In the genomic region with DNA sequence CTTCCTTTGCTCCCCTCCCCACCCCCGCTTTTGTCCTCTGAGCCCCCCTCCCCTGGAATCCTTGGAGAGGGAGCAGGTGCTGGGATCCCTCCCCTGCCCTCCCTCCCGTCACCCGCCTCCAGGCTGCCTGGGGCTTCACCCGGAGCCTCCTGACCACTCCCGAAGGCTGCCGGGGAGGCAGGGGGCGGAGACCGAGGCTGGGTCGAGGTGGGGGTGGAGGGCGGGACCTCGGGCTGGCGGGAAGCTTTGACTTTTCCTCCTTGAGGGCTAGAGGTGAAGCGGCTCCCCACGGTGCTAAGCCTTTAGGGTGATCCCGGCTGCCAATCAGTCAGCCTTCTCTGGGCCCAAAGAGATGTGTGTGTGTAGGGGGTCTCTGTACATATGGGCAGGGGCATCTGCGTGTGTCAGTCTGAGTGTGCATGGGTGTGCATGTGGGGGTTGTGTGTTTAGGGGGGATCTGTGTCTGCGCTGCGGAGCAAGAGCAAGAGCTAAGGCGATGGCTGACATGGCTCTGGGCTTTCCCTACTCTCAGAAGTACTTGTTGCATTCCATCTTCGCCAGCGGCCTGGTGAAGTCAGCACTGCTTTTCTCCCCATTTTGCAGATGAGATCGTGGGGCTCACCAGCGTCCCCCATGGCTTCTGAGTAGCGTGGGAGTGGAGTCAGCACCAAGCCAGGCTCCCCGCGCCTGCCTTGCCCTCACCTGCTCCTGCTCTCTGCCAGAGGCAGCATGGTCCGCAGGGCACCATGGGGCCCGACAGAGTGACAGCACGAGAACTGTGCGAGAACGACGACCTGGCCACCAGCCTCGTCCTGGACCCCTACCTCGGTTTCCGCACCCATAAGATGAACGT, we compare ENCODE assay signal across 9 cellular contexts. TPM values are rescaled to one million over a fixed set of nuclear protein-coding genes. Genes with fewer than 3 reads are reported as not detected.
DNase-seq lines count a peak whose midpoint lies in the region; ATAC-seq and TF ChIP-seq lines count a peak whose summit lies in the region.
"Had no signal": no experiment of that assay in that cellular context is flagged by ENCODE, and none has a peak within 500 bp of the region (broad histone marks: within the 10 kb centered on the region; RNA-seq: fewer than 3 reads in every experiment).

No MANE protein-coding gene starts in this region.

- H3K4me3 Mint-ChIP-seq in CD8-positive, alpha-beta memory T cell: peak overlapping the region; percentile 79 to 97 (median 89)
- peak overlapping the region; percentile 89 for H3K4me3 Mint-ChIP-seq in activated naive CD8-positive, alpha-beta T cell treated with anti-CD3 and anti-CD28 coated beads for 36 hours

- intact Hi-C loops in left ventricle myocardium superior (cut with micrococcal nuclease) (no loop called here), sciatic nerve (cut with DNase I) (no loop called here)

- H3K4me1 Mint-ChIP-seq in CD8-positive, alpha-beta memory T cell: peaks cover 21 to 29% (median 27%) of the 10 kb centered on the region in 3 donors
- peaks cover 12% of the 10 kb centered on the region for H3K4me1 Mint-ChIP-seq in activated naive CD8-positive, alpha-beta T cell treated with anti-CD3 and anti-CD28 coated beads for 36 hours

- peak overlapping the region; percentile 95 for H3K27ac ChIP-seq in CD8-positive, alpha-beta memory T cell (ENCODE audit: low read depth, low read length)
- H3K27ac ChIP-seq in KOPT-K1 (ENCODE audit: low read depth, low read length, poor library complexity, severe bottlenecking): peak overlapping the region; percentile 87
- peak overlapping the region; percentile 80 for H3K27ac ChIP-seq in RWPE2 (ENCODE audit: poor library complexity, severe bottlenecking)

- H3K36me3 Mint-ChIP-seq in CD8-positive, alpha-beta memory T cell: peaks cover 0 to 22% (median 2%) of the 10 kb centered on the region in 3 donors
- peaks cover 6% of the 10 kb centered on the region for H3K36me3 Mint-ChIP-seq in activated naive CD8-positive, alpha-beta T cell treated with anti-CD3 and anti-CD28 coated beads for 36 hours

- POLR2A ChIA-PET in CD8-positive, alpha-beta memory T cell (lab: Charles Lee): no interaction called here

- no peaks in the 10 kb centered on the region for H3K36me3 ChIP-seq in CD8-positive, alpha-beta memory T cell (ENCODE audit: insufficient read depth, low read length)
- H3K36me3 ChIP-seq in KOPT-K1 (ENCODE audit: insufficient read depth, low read length) (peaks cover 34% of the 10 kb centered on the region; the same call in 1 of the 2 replicates), RWPE2 (ENCODE audit: low read depth) (peaks cover 13% of the 10 kb centered on the region; the same call in 1 of the 2 replicates)

- no peaks in the 10 kb centered on the region for H3K27me3 ChIP-seq in CD8-positive, alpha-beta memory T cell (ENCODE audit: insufficient read depth, low read length, poor library complexity, severe bottlenecking)
- no peaks in the 10 kb centered on the region for H3K27me3 ChIP-seq in RWPE2 (ENCODE audit: insufficient read depth, poor library complexity, severe bottlenecking)

- no peaks in the 10 kb centered on the region for H3K9me3 ChIP-seq in CD8-positive, alpha-beta memory T cell (ENCODE audit: low read length)
- H3K9me3 ChIP-seq in KOPT-K1 (ENCODE audit: insufficient read depth, low read length, poor library complexity, severe bottlenecking): no peaks in the 10 kb centered on the region
- H3K9me3 ChIP-seq in RWPE2 (ENCODE audit: severe bottlenecking): no peaks in the 10 kb centered on the region

- H3K27ac Mint-ChIP-seq in CD8-positive, alpha-beta memory T cell: peak overlapping the region in 6 of 8 donors; percentile 65 to 99 (median 94)
- H3K27ac Mint-ChIP-seq in activated naive CD8-positive, alpha-beta T cell treated with anti-CD3 and anti-CD28 coated beads for 36 hours: no peak overlapping the region

- peak; percentile 11; the same call in 2 of the 3 replicates for ATAC-seq in RWPE2 (ENCODE audit: low read depth)
- peak; percentile 4 for ATAC-seq in left ventricle myocardium superior
- ATAC-seq in sciatic nerve: no peak
- no peak for ATAC-seq in HG02798 (IDR thresholded peaks at IDR 0.05; ENCODE audit: poor library complexity, unreplicated experiment)

- peaks cover 8 to 11% of the 10 kb centered on the region in 2 donors for H3K27me3 Mint-ChIP-seq in CD8-positive, alpha-beta memory T cell
- H3K27me3 Mint-ChIP-seq in activated naive CD8-positive, alpha-beta T cell treated with anti-CD3 and anti-CD28 coated beads for 36 hours: peaks cover 3% of the 10 kb centered on the region

- peaks cover 0 to 3% (median 0%) of the 10 kb centered on the region in 5 donors for H3K9me3 Mint-ChIP-seq in CD8-positive, alpha-beta memory T cell
- H3K9me3 Mint-ChIP-seq in activated naive CD8-positive, alpha-beta T cell treated with anti-CD3 and anti-CD28 coated beads for 36 hours: no peaks in the 10 kb centered on the region

- CTCF ChIA-PET in CD8-positive, alpha-beta memory T cell (lab: Charles Lee): no interaction called here

- H3K4me3 ChIP-seq in CD8-positive, alpha-beta memory T cell (ENCODE audit: low read length): peak overlapping the region; percentile 77
- H3K4me3 ChIP-seq in RWPE2 (ENCODE audit: severe bottlenecking): peak overlapping the region; percentile 50

- peaks cover 24% of the 10 kb centered on the region for H3K4me1 ChIP-seq in CD8-positive, alpha-beta memory T cell (ENCODE audit: insufficient read depth, low read length)
- H3K4me1 ChIP-seq in RWPE2 (ENCODE audit: insufficient read depth, poor library complexity, severe bottlenecking): peaks cover 30% of the 10 kb centered on the region

- DNase-seq in CD8-positive, alpha-beta memory T cell: peak in 4 of 5 donors; percentile 17 to 42 (median 32)
- peak; percentile 84 for DNase-seq in RWPE2 (ENCODE audit: low spot score)
- peak; percentile 76 for DNase-seq in activated naive CD8-positive, alpha-beta T cell treated with anti-CD3 and anti-CD28 coated beads for 36 hours
- peak; percentile 83 for DNase-seq in left ventricle myocardium superior
- peak; percentile 84 for DNase-seq in sciatic nerve (ENCODE audit: low spot score)
- DNase-seq in NCI-H1048 (lab: John Stamatoyannopoulos, UW): no peak

- no peak for TF ChIP-seq CTCF in RWPE2 (IDR thresholded peaks at IDR 0.05; ENCODE audit: poor library complexity, severe bottlenecking)

RNA-seq across cellular contexts. Expression of gene KMT5C, which starts 1.7 kb away (rescaled TPM):
- total RNA-seq in CD8-positive, alpha-beta memory T cell: 10 to 100 TPM; 14.6 to 15.0 TPM
- polyA plus RNA-seq in CD8-positive, alpha-beta memory T cell: 1.6 TPM
- 10 to 100 TPM; 14.9 to 15.4 TPM for total RNA-seq in activated naive CD8-positive, alpha-beta T cell treated with anti-CD3 and anti-CD28 coated beads for 36 hours
- total RNA-seq in left ventricle myocardium superior: 7.2 TPM
- total RNA-seq in sciatic nerve: 18.1 TPM

RNA-seq across cellular contexts. Expression of gene COX6B2, which starts 13.1 kb away (rescaled TPM):
- not detected for total RNA-seq in CD8-positive, alpha-beta memory T cell
- polyA plus RNA-seq in CD8-positive, alpha-beta memory T cell: not detected
- total RNA-seq in activated naive CD8-positive, alpha-beta T cell treated with anti-CD3 and anti-CD28 coated beads for 36 hours: not detected
- total RNA-seq in left ventricle myocardium superior: not detected
- 0.31 TPM for total RNA-seq in sciatic nerve
- total RNA-seq: HT1080 had no signal

RNA-seq across cellular contexts. Expression of gene TMEM150B, which starts 16.3 kb away (rescaled TPM):
- under 1 TPM in 1 of 2 experiments, not detected in 1; 0.53 TPM for total RNA-seq in CD8-positive, alpha-beta memory T cell
- polyA plus RNA-seq in CD8-positive, alpha-beta memory T cell: not detected
- total RNA-seq in activated naive CD8-positive, alpha-beta T cell treated with anti-CD3 and anti-CD28 coated beads for 36 hours: not detected
- total RNA-seq in left ventricle myocardium superior (1.2 TPM), sciatic nerve (5.1 TPM)
- total RNA-seq: HT1080 had no signal

RNA-seq across cellular contexts. Expression of gene GARIN5B, which starts 21.6 kb away (rescaled TPM):
- total RNA-seq in CD8-positive, alpha-beta memory T cell: not detected
- not detected for polyA plus RNA-seq in CD8-positive, alpha-beta memory T cell
- not detected for total RNA-seq in activated naive CD8-positive, alpha-beta T cell treated with anti-CD3 and anti-CD28 coated beads for 36 hours
- total RNA-seq in left ventricle myocardium superior: not detected
- not detected for total RNA-seq in sciatic nerve
- total RNA-seq: HT1080 had no signal

RNA-seq across cellular contexts. Expression of gene IL11, which starts 28.8 kb away (rescaled TPM):
- under 1 TPM; 0.27 to 0.37 TPM for total RNA-seq in CD8-positive, alpha-beta memory T cell
- not detected for polyA plus RNA-seq in CD8-positive, alpha-beta memory T cell
- total RNA-seq in activated naive CD8-positive, alpha-beta T cell treated with anti-CD3 and anti-CD28 coated beads for 36 hours: not detected
- not detected for total RNA-seq in left ventricle myocardium superior
- 0.45 TPM for total RNA-seq in sciatic nerve

Comparison
In these comparisons a context has a peak if more than half of its experiments do, and no peak if none do; other contexts are left out.
1. ATAC-seq: peak in RWPE2 (single experiment) and left ventricle myocardium superior (single experiment); none in sciatic nerve (single experiment) and HG02798 (single experiment).
2. Peak in every context shown above with its lines, with median percentiles within 50 percentile points of each other: H3K27ac ChIP-seq.